In the genomic region with DNA sequence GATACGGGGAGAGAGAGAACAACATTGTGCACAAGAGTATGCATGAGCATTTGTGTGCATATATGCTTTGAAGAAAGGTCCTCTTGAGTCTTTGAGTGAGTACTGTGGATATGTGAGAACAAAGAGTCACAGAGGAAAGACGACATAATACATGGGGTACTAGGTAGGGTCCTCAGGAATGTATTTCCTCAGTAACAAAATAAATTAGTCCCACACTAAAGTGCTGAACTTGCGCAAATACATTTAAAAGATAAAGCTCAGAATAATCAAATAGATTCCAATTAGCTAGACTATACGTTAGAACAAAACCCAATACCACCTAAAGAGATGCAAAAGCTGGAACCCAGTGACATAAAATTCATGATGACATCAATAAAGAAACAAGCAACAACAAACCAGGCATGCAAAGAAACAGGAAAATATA, we compare ENCODE assay signal across 19 cellular contexts.
DNase-seq lines count a peak whose midpoint lies in the region; ATAC-seq, FAIRE-seq and TF ChIP-seq lines count a peak whose summit lies in the region.
"Had no signal": no experiment of that assay in that cellular context is flagged by ENCODE, and none has a peak within 500 bp of the region (broad histone marks: within the 10 kb centered on the region; RNA-seq: fewer than 3 reads in every experiment).

No MANE protein-coding gene starts in this region.

- no peak for ATAC-seq in HepG2
- ATAC-seq in right lobe of liver: no peak
- peak; percentile 66 for ATAC-seq in WTC11

- FAIRE-seq in HepG2 (lab: Jason Lieb, UNC): no peak

- CTCF ChIA-PET in HepG2 (lab: Yijun Ruan, JAX; ENCODE audit: low intra/inter-chr PET ratio, low total read pairs) (no interaction called here), WTC11 (lab: Charles Lee) (interaction anchor here (0.6 to 1.6 kb wide), 3 partner anchors 15 to 91 kb away, joined by 3 read pairs; no protein-coding TSS in a partner anchor), HEK293T (lab: Yijun Ruan, JAX) (no interaction called here)

- H4K20me1 ChIP-seq in HepG2 (ENCODE audit: insufficient read depth, low read length): no peaks in the 10 kb centered on the region

- TF ChIP-seq RAD21 in HepG2 (CRISPR knock-in tag; IDR thresholded peaks at IDR 0.05): no peak

- H3K9me3 Mint-ChIP-seq in WTC11 (no peaks in the 10 kb centered on the region), progenitor cell of endocrine pancreas (ENCODE audit: low read depth) (peaks cover 5% of the 10 kb centered on the region)
- H3K9me3 Mint-ChIP-seq: CD8-positive, alpha-beta memory T cell; HFFc6 had no signal

- DNase-seq in HepG2 (ENCODE audit: low spot score): no peak
- DNase-seq in right lobe of liver: no peak
- DNase-seq in WTC11 (ENCODE audit: low spot score): no peak
- no peak for DNase-seq in mesendoderm
- DNase-seq in progenitor cell of endocrine pancreas (ENCODE audit: low spot score, unreplicated experiment): no peak
- DNase-seq in hippocampal formation (lab: John Stamatoyannopoulos, UW): no peak
- no peak for DNase-seq in activated effector memory CD4-positive, alpha-beta T cell treated with anti-CD3 and anti-CD28 coated beads, Interleukin-2, amount 50 U/mL, for 16 hours
- no peak for DNase-seq in HEK293T (ENCODE audit: extremely low spot score)
- DNase-seq: CD8-positive, alpha-beta memory T cell; EL; HFFc6; Karpas-422; NCI-H1417 treated with DMSO at 0.1 percent for 48 hours; NCI-H187 treated with DMSO at 0.1 percent for 48 hours; NCI-H510A treated with DMSO at 0.1 percent for 48 hours; NCI-H774; OCI-M1; Right ventricle myocardium superior had no signal

- H3K27me3 ChIP-seq in HepG2 (ENCODE audit: control insufficient read depth in 1 of 2, insufficient read depth in 2 of 2, low read length in 2 of 2) (no peaks in the 10 kb centered on the region), right lobe of liver (no peaks in the 10 kb centered on the region), mesendoderm (ENCODE audit: insufficient read depth, low read length, poor library complexity) (no peaks in the 10 kb centered on the region)

- H3K4me3 Mint-ChIP-seq in WTC11 (no peak overlapping the region), progenitor cell of endocrine pancreas (ENCODE audit: low read depth) (no peak overlapping the region)
- H3K4me3 Mint-ChIP-seq: CD8-positive, alpha-beta memory T cell; HFFc6 had no signal

- H3K36me3 ChIP-seq in HepG2 (replicated peaks in 1 of 2; ENCODE audit: control insufficient read depth in 1 of 2, insufficient read depth in 2 of 2, low read length in 2 of 2) (peaks cover 5 to 18% of the 10 kb centered on the region in 2 experiments; a peak in 2 of 5 replicates), right lobe of liver (no peaks in the 10 kb centered on the region), mesendoderm (ENCODE audit: control insufficient read depth, insufficient read depth, low read length) (no peaks in the 10 kb centered on the region)

- H3K18ac ChIP-seq in mesendoderm (ENCODE audit: low read length): no peak overlapping the region

- H3K27ac ChIP-seq in HepG2 (ENCODE audit: extremely low read length, insufficient read depth, low read length) (no peak overlapping the region), right lobe of liver (no peak overlapping the region), mesendoderm (ENCODE audit: low read depth, low read length) (no peak overlapping the region)

- H3K9me3 ChIP-seq in HepG2 (ENCODE audit: low read length) (no peaks in the 10 kb centered on the region), right lobe of liver (no peaks in the 10 kb centered on the region)

- H3K27ac Mint-ChIP-seq in WTC11 (peak overlapping the region; percentile 81), progenitor cell of endocrine pancreas (peak overlapping the region; percentile 34)
- H3K27ac Mint-ChIP-seq: HFFc6 had no signal

- H3K4me1 Mint-ChIP-seq in WTC11: peaks cover 24% of the 10 kb centered on the region
- peaks cover 20% of the 10 kb centered on the region for H3K4me1 Mint-ChIP-seq in progenitor cell of endocrine pancreas (ENCODE audit: low read depth)

- no peak overlapping the region for H2BK15ac ChIP-seq in mesendoderm (replicated peaks; ENCODE audit: low read depth)

- H3K36me3 Mint-ChIP-seq in WTC11 (peaks cover 6% of the 10 kb centered on the region; the same call in 1 of the 2 replicates), progenitor cell of endocrine pancreas (ENCODE audit: insufficient read depth) (peaks cover 7% of the 10 kb centered on the region)

- no peak overlapping the region for H2BK5ac ChIP-seq in mesendoderm (ENCODE audit: low read length)

- peak overlapping the region; percentile 58 for H3K56ac ChIP-seq in mesendoderm (ENCODE audit: low read length)

- H3K79me1 ChIP-seq in mesendoderm (ENCODE audit: low read length): no peaks in the 10 kb centered on the region

- intact Hi-C loops in HepG2 (cut with micrococcal nuclease; ENCODE audit: unreplicated experiment): no loop called here
- intact Hi-C loops in right lobe of liver (cut with DNase I): no loop called here

- H3K79me2 ChIP-seq in HepG2 (ENCODE audit: insufficient read depth, low read length) (peaks cover 13% of the 10 kb centered on the region), mesendoderm (ENCODE audit: control insufficient read depth, insufficient read depth, low read length) (no peaks in the 10 kb centered on the region)

- in situ Hi-C loops in HepG2 (cut with HindIII; ENCODE audit: extremely low pct_ligation_motif_present, low pct_unique_long_range_greater_than_20kb): no loop called here

- no peak overlapping the region for H2AK5ac ChIP-seq in mesendoderm (ENCODE audit: low read length)

- POLR2A ChIA-PET in HepG2 (lab: Yijun Ruan, JAX) (no interaction called here), WTC11 (lab: Charles Lee) (no interaction called here), HEK293T (lab: Yijun Ruan, JAX) (no interaction called here)

- no peak overlapping the region for H3K4me3 ChIP-seq in HepG2 (replicated peaks in 1 of 3; ENCODE audit: insufficient read depth in 1 of 3, low read depth in 2 of 3, low read length in 3 of 3)
- no peak overlapping the region for H3K4me3 ChIP-seq in right lobe of liver
- H3K4me3 ChIP-seq in mesendoderm (ENCODE audit: low read length): no peak overlapping the region
- H3K4me3 ChIP-seq: GM12878 had no signal

- no TSS peak for BruUV-seq in HepG2 (replicated peaks; lab: Mats Ljungman, UMichigan)

- H3K27me3 Mint-ChIP-seq in WTC11 (ENCODE audit: low read depth) (no peaks in the 10 kb centered on the region), progenitor cell of endocrine pancreas (no peaks in the 10 kb centered on the region)
- H3K27me3 Mint-ChIP-seq: CD8-positive, alpha-beta memory T cell had no signal

- H4K5ac ChIP-seq in mesendoderm (ENCODE audit: low read length): no peak overlapping the region

- TF ChIP-seq POLR2A in HepG2 (IDR thresholded peaks at IDR 0.05; ENCODE audit: insufficient read depth in 1 of 2, low read depth in 2 of 2, low read length in 2 of 2) (no peak), right lobe of liver (IDR thresholded peaks at IDR 0.05) (no peak)

- no peak overlapping the region for H2AFZ ChIP-seq in HepG2 (ENCODE audit: low read length)

- H2BK120ac ChIP-seq in mesendoderm (ENCODE audit: low read depth, low read length): no peak overlapping the region

- H3K4me1 ChIP-seq in HepG2 (ENCODE audit: insufficient read depth, low read length) (no peaks in the 10 kb centered on the region), right lobe of liver (no peaks in the 10 kb centered on the region), mesendoderm (ENCODE audit: control insufficient read depth, low read depth, low read length) (peaks cover 3% of the 10 kb centered on the region)

- H3K4me2 ChIP-seq in HepG2 (ENCODE audit: low read depth, low read length) (no peak overlapping the region), mesendoderm (ENCODE audit: low read length) (no peak overlapping the region)

- no peak overlapping the region for H3K23ac ChIP-seq in mesendoderm (ENCODE audit: low read length)

- TF ChIP-seq EP300 in HepG2 (IDR thresholded peaks at IDR 0.05; ENCODE audit: low read depth in 2 of 2, low read length in 2 of 2) (no peak), HepG2 (CRISPR knock-in tag; IDR thresholded peaks at IDR 0.05; ENCODE audit: borderline replicate concordance) (no peak)

- no peak overlapping the region for H3K4ac ChIP-seq in mesendoderm (ENCODE audit: low read depth, low read length)

- 96% methylated on average over 4 of the region's 4 CpGs for WGBS in HepG2 (ENCODE audit: low lambda C conversion rate)
- WGBS in right lobe of liver (ENCODE audit: insufficient coverage, low coverage, low lambda C conversion rate, missing lambda C conversion rate): 88% methylated on average over 4 of the region's 4 CpGs
- WGBS in mesendoderm (ENCODE audit: extremely low coverage, insufficient coverage, low lambda C conversion rate): no CpG with 5 or more reads among the region's 4 CpGs

- no peak overlapping the region for H4K8ac ChIP-seq in mesendoderm (ENCODE audit: low read depth, low read length)

- TF ChIP-seq CTCF in HepG2 (CRISPR knock-in tag; IDR thresholded peaks at IDR 0.05) (no peak), right lobe of liver (IDR thresholded peaks at IDR 0.05) (no peak), WTC11 (IDR thresholded peaks at IDR 0.05) (no peak), progenitor cell of endocrine pancreas (IDR thresholded peaks at IDR 0.05; ENCODE audit: unreplicated experiment) (no peak)

- no peak overlapping the region for H3K9ac ChIP-seq in HepG2 (ENCODE audit: insufficient read depth, low read depth, low read length)
- peak overlapping the region; percentile 20 for H3K9ac ChIP-seq in mesendoderm (ENCODE audit: low read length)

TF ChIP-seq in WTC11, 78 proteins besides CTCF, POLR2A, EP300 and RAD21 (continues in another document):
- TF ChIP-seq JUN (CRISPR knock-in tag; IDR thresholded peaks at IDR 0.05) (no peak), PRRX2 (CRISPR knock-in tag; IDR thresholded peaks at IDR 0.05) (no peak)

TF ChIP-seq in HEK293T, 16 proteins besides CTCF, POLR2A, EP300 and RAD21 (continues in another document):
- no peak for TF ChIP-seq SUZ12 (IDR thresholded peaks at IDR 0.05)
- no peak for TF ChIP-seq NFRKB (IDR thresholded peaks at IDR 0.05)
- no peak for TF ChIP-seq ARNT (IDR thresholded peaks at IDR 0.05)
- TF ChIP-seq CTBP1 (IDR thresholded peaks at IDR 0.05; ENCODE audit: borderline replicate concordance): no peak
- TF ChIP-seq BHLHE40 (IDR thresholded peaks at IDR 0.05; ENCODE audit: borderline replicate concordance): no peak
- no peak for TF ChIP-seq FOXM1 (IDR thresholded peaks at IDR 0.05; ENCODE audit: borderline replicate concordance)
- TF ChIP-seq TARDBP (IDR thresholded peaks at IDR 0.05): no peak
- TF ChIP-seq ZNF384 (IDR thresholded peaks at IDR 0.05): no peak
- no peak for TF ChIP-seq FOXK2 (IDR thresholded peaks at IDR 0.05)
- no peak for TF ChIP-seq LEF1 (IDR thresholded peaks at IDR 0.05; ENCODE audit: borderline replicate concordance)
- no peak for TF ChIP-seq SP1 (IDR thresholded peaks at IDR 0.05)
- no peak for TF ChIP-seq HDGF (IDR thresholded peaks at IDR 0.05; ENCODE audit: borderline replicate concordance)
- TF ChIP-seq FOXA1 (IDR thresholded peaks at IDR 0.05): no peak
